Comparison of ENCODE assay signal across 7 cellular contexts in genomic region chr6:111482236-111482958, GRCh38. TPM values are rescaled to one million over a fixed set of nuclear protein-coding genes. Genes with fewer than 3 reads are reported as not detected.
DNase-seq lines count a peak whose midpoint lies in the region; ATAC-seq and TF ChIP-seq lines count a peak whose summit lies in the region.

No MANE protein-coding gene starts in this region.

- in situ Hi-C loops in GM13976 (cut with MboI; ENCODE audit: low sequenced_read_pairs, unreplicated experiment): no loop called here

- DNase-seq in GM13976 (ENCODE audit: low spot score) (peak; percentile 50), HFF-Myc (ENCODE audit: extremely low read depth, low read depth) (no peak), NB4 (ENCODE audit: low read depth) (peak; percentile 80), lower lobe of right lung (peak; percentile 66)
- peak; percentile 19 to 27 for DNase-seq in activated CD4-positive, alpha-beta T cell treated with anti-CD3 and anti-CD28 coated beads, Interleukin-2, amount 50 U/mL, for 24 hours (ENCODE audit: low read depth in 1 of 2, low spot score in 1 of 2)
- peak; percentile 20 for DNase-seq in stimulated activated CD8-positive, alpha-beta memory T cell treated with anti-CD3 and anti-CD28 coated beads, Interleukin-15, amount 100 ng/mL, for 24 hours (ENCODE audit: low read depth)

- intact Hi-C loops in lower lobe of right lung (cut with DNase I): no loop called here

- peak overlapping the region; percentile 69 to 73 for H3K9ac ChIP-seq in duodenal mucosa (ENCODE audit: low read depth in 1 of 2, low read length in 2 of 2)

- H3K27me3 ChIP-seq in duodenal mucosa (ENCODE audit: control insufficient read depth in 1 of 2, insufficient read depth in 2 of 2, low read length in 2 of 2): no peaks in the 10 kb centered on the region
- H3K27me3 ChIP-seq in lower lobe of right lung (ENCODE audit: low read depth): no peaks in the 10 kb centered on the region

- peak; percentile 37 to 50 for ATAC-seq in lower lobe of right lung

- TF ChIP-seq POLR2A in NB4 (IDR thresholded peaks at IDR 0.05; ENCODE audit: extremely low read depth, insufficient read length): peak; percentile 18

- no peaks in the 10 kb centered on the region for H3K9me3 ChIP-seq in duodenal mucosa (ENCODE audit: control insufficient read depth in 1 of 2, low read length in 2 of 2)
- no peaks in the 10 kb centered on the region for H3K9me3 ChIP-seq in lower lobe of right lung

- H3K4me3 ChIP-seq in HFF-Myc (replicated peaks; ENCODE audit: low read depth, low read length): peak overlapping the region; percentile 91
- peak overlapping the region; percentile 90 for H3K4me3 ChIP-seq in NB4 (ENCODE audit: low read depth, low read length)
- peak overlapping the region; percentile 83 to 90 for H3K4me3 ChIP-seq in duodenal mucosa (ENCODE audit: low read depth in 1 of 2, low read length in 2 of 2)
- peak overlapping the region; percentile 81 for H3K4me3 ChIP-seq in lower lobe of right lung

- H3K27ac ChIP-seq in duodenal mucosa (ENCODE audit: low read depth, low read length) (peak overlapping the region; percentile 99), lower lobe of right lung (peak overlapping the region; percentile 98)

- H3K36me3 ChIP-seq in duodenal mucosa (ENCODE audit: control insufficient read depth in 1 of 2, insufficient read depth in 2 of 2, low read length in 2 of 2): no peaks in the 10 kb centered on the region
- no peaks in the 10 kb centered on the region for H3K36me3 ChIP-seq in lower lobe of right lung

- no peak for TF ChIP-seq CTCF in GM13976 (IDR thresholded peaks at IDR 0.05; ENCODE audit: borderline replicate concordance, control extremely low read depth, extremely low read depth, insufficient read depth, missing control alignments)
- no peak for TF ChIP-seq CTCF in HFF-Myc (IDR thresholded peaks at IDR 0.05; ENCODE audit: low read depth, low read length, missing control alignments)
- no peak for TF ChIP-seq CTCF in NB4 (IDR thresholded peaks at IDR 0.05; ENCODE audit: low read depth, low read length)
- TF ChIP-seq CTCF in lower lobe of right lung (IDR thresholded peaks at IDR 0.05): no peak

- peaks cover 10 to 24% of the 10 kb centered on the region in 2 donors for H3K4me1 ChIP-seq in duodenal mucosa (ENCODE audit: control insufficient read depth in 1 of 2, insufficient read depth in 2 of 2, low read length in 2 of 2)
- H3K4me1 ChIP-seq in lower lobe of right lung: peaks cover 47% of the 10 kb centered on the region

RNA-seq across cellular contexts. Expression of gene REV3L, which starts 0.6 kb away (rescaled TPM):
- 30.3 TPM for total RNA-seq in lower lobe of right lung
